27 cellular contexts compared by ENCODE assay signal in the genomic region with DNA sequence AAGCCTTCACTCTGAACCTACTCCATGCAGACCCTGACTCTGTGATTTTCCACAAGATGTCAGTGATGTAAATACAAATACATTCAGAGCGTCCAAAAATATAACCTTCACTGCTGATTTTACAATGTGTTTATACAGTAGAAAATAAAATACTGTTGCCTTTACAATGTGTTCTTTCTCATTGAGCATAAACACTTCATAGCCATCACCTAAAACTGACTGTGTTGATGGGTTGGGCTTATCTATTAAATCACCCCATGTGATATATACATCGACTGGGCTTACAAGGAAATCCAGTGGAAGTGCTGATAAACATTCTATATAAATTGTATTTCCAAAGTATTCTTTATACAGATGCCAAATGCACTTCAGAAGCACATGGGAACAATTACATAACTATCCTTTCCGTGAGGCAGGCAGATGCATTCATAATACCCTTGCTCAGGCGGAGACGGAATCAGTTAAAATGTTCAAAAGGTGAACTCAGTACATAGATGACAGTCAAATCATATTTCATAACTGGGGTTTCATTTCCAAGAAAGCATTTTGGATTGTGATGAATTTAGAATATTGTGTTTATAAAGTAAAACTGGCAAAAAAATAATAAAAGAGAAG. TPM values are rescaled to one million over a fixed set of nuclear protein-coding genes. Genes with fewer than 3 reads are reported as not detected.
A peak's percentile ranks its signal among the peaks of the same experiment; 100 is the strongest.
DNase-seq lines count a peak whose midpoint lies in the region; ATAC-seq and TF ChIP-seq lines count a peak whose summit lies in the region.
"Had no signal": no experiment of that assay in that cellular context is flagged by ENCODE, and none has a peak within 500 bp of the region (broad histone marks: within the 10 kb centered on the region; RNA-seq: fewer than 3 reads in every experiment).

No MANE protein-coding gene starts in this region.

- no peaks in the 10 kb centered on the region for H4K20me1 ChIP-seq in PC-3 (ENCODE audit: low read length)
- H4K20me1 ChIP-seq: BLaER1 had no signal

- no peak overlapping the region for H3K23ac ChIP-seq in mesenchymal stem cell (ENCODE audit: low read length in 2 of 2)

- H2AFZ ChIP-seq in mesenchymal stem cell (ENCODE audit: low read depth, low read length) (no peak overlapping the region), PC-3 (ENCODE audit: low read length) (no peak overlapping the region)
- H2AFZ ChIP-seq: GM23338, PC-9 had no signal

- H3K4me1 ChIP-seq in mesenchymal stem cell (ENCODE audit: control insufficient read depth, insufficient read depth, low read depth, low read length) (no peaks in the 10 kb centered on the region), PC-3 (ENCODE audit: insufficient read depth, low read length) (no peaks in the 10 kb centered on the region)
- H3K4me1 ChIP-seq: BLaER1 had no signal

- CTCF ChIA-PET in PC-3 (lab: Charles Lee) (no interaction called here), HEK293T (lab: Yijun Ruan, JAX) (no interaction called here)

- H4K8ac ChIP-seq in mesenchymal stem cell (ENCODE audit: low read length), result no peak overlapping the region

- H3K27me3 ChIP-seq in mesenchymal stem cell (ENCODE audit: control insufficient read depth in 1 of 2, insufficient read depth in 1 of 2, low read length in 2 of 2) (no peaks in the 10 kb centered on the region), PC-3 (ENCODE audit: low read length) (peaks cover 45% of the 10 kb centered on the region)
- H3K27me3 ChIP-seq: BLaER1 had no signal

- no TSS peak for BruUV-seq in PC-3 (replicated peaks; lab: Mats Ljungman, UMichigan)

- H3K4me2 ChIP-seq in mesenchymal stem cell (ENCODE audit: low read length, poor library complexity, severe bottlenecking), result no peak overlapping the region
- H3K4me2 ChIP-seq in PC-3 (ENCODE audit: low read length), result no peak overlapping the region
- H3K4me2 ChIP-seq: BLaER1, GM23338, KMS-11, PC-9 had no signal

- H3K9me2 ChIP-seq in PC-3 (replicated peaks; ENCODE audit: low read length), result no peaks in the 10 kb centered on the region

- H2BK15ac ChIP-seq in mesenchymal stem cell (ENCODE audit: low read depth, poor library complexity, severe bottlenecking), result no peak overlapping the region

- no peak for TF ChIP-seq CTCF in PC-3 (conservative IDR thresholded peaks at IDR 0.05; ENCODE audit: low read depth, low read length)

- no peak overlapping the region for H2BK120ac ChIP-seq in mesenchymal stem cell (ENCODE audit: low read depth, low read length)

- H3K9ac ChIP-seq in mesenchymal stem cell (ENCODE audit: low read length) (no peak overlapping the region), PC-3 (ENCODE audit: low read length) (no peak overlapping the region)
- H3K9ac ChIP-seq: BLaER1, KMS-11 had no signal

- H3K27ac ChIP-seq in mesenchymal stem cell (ENCODE audit: low read length, poor library complexity, severe bottlenecking) (no peak overlapping the region), PC-3 (ENCODE audit: low read length) (no peak overlapping the region)
- H3K27ac ChIP-seq: BLaER1, KMS-11, PC-9 had no signal

- H3K14ac ChIP-seq in mesenchymal stem cell (ENCODE audit: low read length in 2 of 2), result no peak overlapping the region

- 95% methylated on average over 3 of the region's 5 CpGs for WGBS in mesenchymal stem cell

- ATAC-seq in left ventricle myocardium superior (peak; percentile 71), Right ventricle myocardium inferior (no peak), PC-3 (no peak)
- ATAC-seq: GM23338, T-cell had no signal

- intact Hi-C loops in left ventricle myocardium superior (cut with micrococcal nuclease) (no loop called here), Right ventricle myocardium inferior (cut with DNase I) (no loop called here), PC-3 (cut with micrococcal nuclease) (no loop called here)

- H3F3A ChIP-seq in PC-3 (ENCODE audit: low read length, unreplicated experiment), result no peaks in the 10 kb centered on the region

- no peaks in the 10 kb centered on the region for H3K79me1 ChIP-seq in mesenchymal stem cell (replicated peaks; ENCODE audit: low read length, poor library complexity, severe bottlenecking)

- H2BK5ac ChIP-seq in mesenchymal stem cell (ENCODE audit: low read depth, low read length, poor library complexity, severe bottlenecking), result no peak overlapping the region

- no peak overlapping the region for H2AK5ac ChIP-seq in mesenchymal stem cell (ENCODE audit: low read length, severe bottlenecking)

- no peaks in the 10 kb centered on the region for H3K9me3 ChIP-seq in mesenchymal stem cell (ENCODE audit: control insufficient read depth, low read length)
- H3K9me3 ChIP-seq in PC-3 (ENCODE audit: low read length), result no peaks in the 10 kb centered on the region
- H3K9me3 ChIP-seq: BLaER1 had no signal

- no peak overlapping the region for H2BK12ac ChIP-seq in mesenchymal stem cell (ENCODE audit: low read length in 2 of 2)

- no peaks in the 10 kb centered on the region for H3K79me2 ChIP-seq in PC-3 (ENCODE audit: low read length)

- POLR2A ChIA-PET in PC-3 (lab: Charles Lee; ENCODE audit: unreplicated experiment), result no interaction called here
- POLR2A ChIA-PET in HEK293T (lab: Yijun Ruan, JAX), result no interaction called here

- no peak overlapping the region for H3K4ac ChIP-seq in mesenchymal stem cell (ENCODE audit: low read depth in 1 of 2, low read length in 2 of 2)

- no peak overlapping the region for H3K4me3 ChIP-seq in mesenchymal stem cell (ENCODE audit: insufficient read depth in 1 of 2, low read depth in 1 of 2, low read length in 2 of 2)
- H3K4me3 ChIP-seq in PC-3 (ENCODE audit: low read length), result no peak overlapping the region
- H3K4me3 ChIP-seq: BLaER1, GM23338, PC-9 had no signal

- DNase-seq in left ventricle myocardium superior (no peak), Right ventricle myocardium inferior (ENCODE audit: missing footprints) (no peak), MV-4-11 (lab: John Stamatoyannopoulos, UW) (peak; percentile 73), inferior parietal cortex (ENCODE audit: extremely low spot score) (peak; percentile 24), mesenchymal stem cell (no peak), PC-3 (no peak), HK-2 (ENCODE audit: unreplicated experiment) (no peak), HEK293T (ENCODE audit: extremely low spot score) (no peak)
- DNase-seq: CD4-positive, alpha-beta memory T cell; COR-L47; DMS53; H9; HFFc6; NCI-H2029; NCI-H526 treated with DMSO at 0.1 percent for 48 hours; PC-9; SHP77; T-cell had no signal

- H3K18ac ChIP-seq in mesenchymal stem cell (ENCODE audit: low read depth in 1 of 2, low read length in 2 of 2), result no peak overlapping the region

- H4K91ac ChIP-seq in mesenchymal stem cell (ENCODE audit: low read length), result no peak overlapping the region

- H3K36me3 ChIP-seq in mesenchymal stem cell (ENCODE audit: control insufficient read depth in 1 of 2, insufficient read depth in 2 of 2, low read depth in 1 of 2, low read length in 2 of 2) (no peaks in the 10 kb centered on the region), PC-3 (ENCODE audit: low read depth, low read length) (no peaks in the 10 kb centered on the region)
- H3K36me3 ChIP-seq: BLaER1 had no signal

TF ChIP-seq in HEK293T, 16 proteins besides CTCF, POLR2A, EP300 and RAD21:
- no peak for TF ChIP-seq SUZ12 (IDR thresholded peaks at IDR 0.05)
- no peak for TF ChIP-seq HDGF (IDR thresholded peaks at IDR 0.05; ENCODE audit: borderline replicate concordance)
- no peak for TF ChIP-seq SP1 (IDR thresholded peaks at IDR 0.05)
- no peak for TF ChIP-seq FOXK2 (IDR thresholded peaks at IDR 0.05)
- no peak for TF ChIP-seq FOXA1 (IDR thresholded peaks at IDR 0.05)
- TF ChIP-seq BHLHE40 (IDR thresholded peaks at IDR 0.05; ENCODE audit: borderline replicate concordance), result no peak
- no peak for TF ChIP-seq L3MBTL2 (conservative IDR thresholded peaks at IDR 0.05)
- no peak for TF ChIP-seq TARDBP (IDR thresholded peaks at IDR 0.05)
- TF ChIP-seq CTBP1 (IDR thresholded peaks at IDR 0.05; ENCODE audit: borderline replicate concordance), result no peak
- TF ChIP-seq NFRKB (IDR thresholded peaks at IDR 0.05), result no peak
- no peak for TF ChIP-seq FOXM1 (IDR thresholded peaks at IDR 0.05; ENCODE audit: borderline replicate concordance)
- TF ChIP-seq ELF4 (IDR thresholded peaks at IDR 0.05), result no peak
- no peak for TF ChIP-seq ZNF384 (IDR thresholded peaks at IDR 0.05)
- no peak for TF ChIP-seq ARNT (IDR thresholded peaks at IDR 0.05)
- no peak for TF ChIP-seq LEF1 (IDR thresholded peaks at IDR 0.05; ENCODE audit: borderline replicate concordance)
- TF ChIP-seq, protein P1, sequence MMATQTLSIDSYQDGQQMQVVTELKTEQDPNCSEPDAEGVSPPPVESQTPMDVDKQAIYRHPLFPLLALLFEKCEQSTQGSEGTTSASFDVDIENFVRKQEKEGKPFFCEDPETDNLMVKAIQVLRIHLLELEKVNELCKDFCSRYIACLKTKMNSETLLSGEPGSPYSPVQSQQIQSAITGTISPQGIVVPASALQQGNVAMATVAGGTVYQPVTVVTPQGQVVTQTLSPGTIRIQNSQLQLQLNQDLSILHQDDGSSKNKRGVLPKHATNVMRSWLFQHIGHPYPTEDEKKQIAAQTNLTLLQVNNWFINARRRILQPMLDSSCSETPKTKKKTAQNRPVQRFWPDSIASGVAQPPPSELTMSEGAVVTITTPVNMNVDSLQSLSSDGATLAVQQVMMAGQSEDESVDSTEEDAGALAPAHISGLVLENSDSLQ (IDR thresholded peaks at IDR 0.05), result no peak

RNA-seq across cellular contexts. Expression of a gene that starts 27.7 kb away (rescaled TPM):
- total RNA-seq in left ventricle myocardium superior, result not detected
- total RNA-seq in Right ventricle myocardium inferior, result not detected
- not detected for polyA plus RNA-seq in mesenchymal stem cell (2013, experiment 1 of 2)
- polyA plus RNA-seq in mesenchymal stem cell (2013, experiment 2 of 2), result not detected
- not detected in 2 replicates for total RNA-seq in PC-3 (2014; rRNA removed)
- total RNA-seq: CD4-positive, alpha-beta memory T cell; Daoy; G401; GM23338; H9; HFFc6; NCI-H460; PC-9; RPMI7951; SK-MEL-5; T-cell had no signal
- polyA plus RNA-seq: AG04450; CD4-positive, alpha-beta memory T cell had no signal

Comparison
In these comparisons a context has a peak if more than half of its experiments do, and no peak if none do; other contexts are left out.
1. DNase-seq: peak in MV-4-11 (single experiment) and inferior parietal cortex (single experiment); none in left ventricle myocardium superior (single experiment), Right ventricle myocardium inferior (single experiment), mesenchymal stem cell (single experiment), PC-3 (single experiment), HK-2 (single experiment) and HEK293T (single experiment).